24 cellular contexts compared by ENCODE assay signal in the genomic region with DNA sequence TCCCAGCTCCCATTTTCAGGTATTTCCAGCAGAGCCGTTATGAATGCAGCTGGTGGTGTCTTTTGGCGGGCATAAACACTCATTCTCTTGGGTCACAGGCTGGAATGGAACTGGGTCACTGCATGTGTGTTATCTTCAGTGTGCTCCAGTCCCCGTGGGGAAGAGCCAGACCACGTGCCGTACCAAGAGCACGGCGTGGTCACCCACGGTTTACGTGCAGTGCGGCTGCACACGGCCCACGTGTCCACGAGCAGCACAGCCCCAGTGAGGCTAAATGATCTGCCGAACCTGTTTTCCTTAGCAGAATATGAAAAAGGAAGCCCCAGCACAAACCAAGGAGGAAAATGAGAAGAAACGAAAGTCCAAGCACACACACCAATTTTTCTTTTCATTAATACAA.
"Had no signal": no experiment of that assay in that cellular context is flagged by ENCODE, and none has a peak within 500 bp of the region (broad histone marks: within the 10 kb centered on the region; RNA-seq: fewer than 3 reads in every experiment).

No MANE protein-coding gene starts in this region.

- DNase-seq: activated CD4-positive, alpha-beta T cell treated with anti-CD3 and anti-CD28 coated beads for 1 hour; activated gamma-delta T cell treated with Interleukin-2 at 50 U/mL for 16 hours; activated T-cell treated with anti-CD3 and anti-CD28 coated beads, Interleukin-2, amount 50 U/mL, for 4 hours; adrenal gland; brain microvascular endothelial cell; caudate nucleus; effector CD4-positive, alpha-beta T cell; heart right ventricle; islet precursor cell; left cardiac atrium; midbrain; natural killer cell; ovary; stimulated activated CD4-positive, alpha-beta T cell treated with anti-CD3 and anti-CD28 coated beads, Interleukin-2, amount 100 ng/mL, for 48 hours; stimulated activated CD8-positive, alpha-beta memory T cell treated with anti-CD3 and anti-CD28 coated beads, Interleukin-4, amount 100 ng/mL, for 48 hours; stimulated activated naive CD4-positive, alpha-beta T cell; substantia nigra; T-helper 1 cell; T-helper 9 cell; thyroid gland had no signal

- FAIRE-seq: endometrium had no signal

- H3K27ac ChIP-seq: adrenal gland, ascending aorta, brain microvascular endothelial cell, heart right ventricle, ovary, prostate gland, thyroid gland had no signal

- H3K27ac Mint-ChIP-seq: dendritic cell treated with granulocyte-macrophage colony-stimulating factor and Interleukin-4, amounts not matched to agents 40 ng/mL and 50 ng/mL, for 4 days had no signal

- H3K4me3 Mint-ChIP-seq: activated T-cell treated with anti-CD3 and anti-CD28 coated beads, Interleukin-2, amount 50 U/mL, for 4 hours; dendritic cell treated with granulocyte-macrophage colony-stimulating factor and Interleukin-4, amounts not matched to agents 40 ng/mL and 50 ng/mL, for 4 days; natural killer cell had no signal

- H3K9me3 ChIP-seq: adrenal gland, ascending aorta, ovary, prostate gland, thyroid gland had no signal

- H3K36me3 ChIP-seq: adrenal gland, ovary, prostate gland, thyroid gland had no signal

- ATAC-seq: activated T-cell treated with anti-CD3 and anti-CD28 coated beads, Interleukin-2, amount 50 U/mL, for 4 hours; heart right ventricle; left cardiac atrium; natural killer cell had no signal

- H3K27me3 Mint-ChIP-seq: dendritic cell treated with granulocyte-macrophage colony-stimulating factor and Interleukin-4, amounts not matched to agents 40 ng/mL and 50 ng/mL, for 4 days had no signal

- H3K36me3 Mint-ChIP-seq: natural killer cell had no signal

- H3K4me3 ChIP-seq: adrenal gland, ascending aorta, heart right ventricle, ovary, prostate gland, thyroid gland had no signal

- H3K27me3 ChIP-seq: adrenal gland, ascending aorta, brain microvascular endothelial cell, heart right ventricle, ovary, thyroid gland had no signal

- H3K4me1 ChIP-seq: adrenal gland, ascending aorta, prostate gland, thyroid gland had no signal

- H3K9me3 Mint-ChIP-seq: dendritic cell treated with granulocyte-macrophage colony-stimulating factor and Interleukin-4, amounts not matched to agents 40 ng/mL and 50 ng/mL, for 4 days had no signal
